16 cellular contexts compared by ENCODE assay signal in genomic region chr13:96540656-96541055, GRCh38.
DNase-seq lines count a peak whose midpoint lies in the region; TF ChIP-seq lines count a peak whose summit lies in the region.
"Had no signal": no experiment of that assay in that cellular context is flagged by ENCODE, and none has a peak within 500 bp of the region (broad histone marks: within the 10 kb centered on the region; RNA-seq: fewer than 3 reads in every experiment).

No MANE protein-coding gene starts in this region.

- DNase-seq in DMS 273 (lab: John Stamatoyannopoulos, UW; ENCODE audit: unreplicated experiment), result peak; percentile 22
- no peak for DNase-seq in DMS 273 treated with DMSO at 0.1 percent for 48 hours (lab: John Stamatoyannopoulos, UW)
- peak; percentile 24 for DNase-seq in NCI-H524 treated with DMSO at 0.1 percent for 48 hours (lab: John Stamatoyannopoulos, UW)
- DNase-seq in amniotic epithelial cell (ENCODE audit: low read depth), result peak; percentile 37
- DNase-seq in nephron progenitor cell, result no peak
- no peak for DNase-seq in ascending aorta (ENCODE audit: low spot score in 2 of 2)
- no peak for DNase-seq in coronary artery (ENCODE audit: low spot score)
- no peak for DNase-seq in medulla oblongata (ENCODE audit: extremely low spot score)
- DNase-seq: AML-193; CD4-positive, alpha-beta memory T cell; H9; IMR-90 had no signal

- intact Hi-C loops in ascending aorta (cut with DNase I), result no loop called here

- no peaks in the 10 kb centered on the region for H3K27me3 ChIP-seq in ascending aorta
- H3K27me3 ChIP-seq: BLaER1 had no signal

- no peaks in the 10 kb centered on the region for H3K9me3 ChIP-seq in ascending aorta
- H3K9me3 ChIP-seq: A549, BLaER1 had no signal

- no peak for TF ChIP-seq CTCF in nephron progenitor cell (IDR thresholded peaks at IDR 0.05)
- no peak for TF ChIP-seq CTCF in ascending aorta (IDR thresholded peaks at IDR 0.05)
- no peak for TF ChIP-seq CTCF in coronary artery (IDR thresholded peaks at IDR 0.05)

- peaks cover 3% of the 10 kb centered on the region for H3K27me3 Mint-ChIP-seq in nephron progenitor cell (ENCODE audit: low read depth, poor library complexity)
- H3K27me3 Mint-ChIP-seq: CD4-positive, alpha-beta memory T cell had no signal

- no peaks in the 10 kb centered on the region for H3K4me1 Mint-ChIP-seq in nephron progenitor cell
- H3K4me1 Mint-ChIP-seq: CD14-positive monocyte; CD4-positive, alpha-beta memory T cell; H9 had no signal

- H3K4me3 Mint-ChIP-seq in nephron progenitor cell, result no peak overlapping the region
- H3K4me3 Mint-ChIP-seq: CD14-positive monocyte; CD4-positive, alpha-beta memory T cell; H9 had no signal

- no peaks in the 10 kb centered on the region for H3K4me1 ChIP-seq in ascending aorta
- H3K4me1 ChIP-seq: A549, BLaER1 had no signal

- H3K36me3 ChIP-seq in ascending aorta, result no peaks in the 10 kb centered on the region
- H3K36me3 ChIP-seq: BLaER1 had no signal

- peak overlapping the region; percentile 64 for H3K27ac Mint-ChIP-seq in nephron progenitor cell
- H3K27ac Mint-ChIP-seq: CD14-positive monocyte; CD4-positive, alpha-beta memory T cell; H9 had no signal

- H3K27ac ChIP-seq in ascending aorta (no peak overlapping the region), coronary artery (no peak overlapping the region)
- H3K27ac ChIP-seq: 22Rv1, A549, BLaER1 had no signal

- H3K4me3 ChIP-seq in ascending aorta, result no peak overlapping the region
- no peak overlapping the region for H3K4me3 ChIP-seq in coronary artery
- H3K4me3 ChIP-seq: A549, BLaER1 had no signal

- no peaks in the 10 kb centered on the region for H3K36me3 Mint-ChIP-seq in nephron progenitor cell (ENCODE audit: low read depth)
- H3K36me3 Mint-ChIP-seq: CD14-positive monocyte; CD4-positive, alpha-beta memory T cell had no signal

- H3K9me3 Mint-ChIP-seq in nephron progenitor cell, result no peaks in the 10 kb centered on the region
- H3K9me3 Mint-ChIP-seq: H9 had no signal

Comparison
In these comparisons a context has a peak if more than half of its experiments do, and no peak if none do; other contexts are left out.
1. DNase-seq: peak in DMS 273 (single experiment), NCI-H524 treated with DMSO at 0.1 percent for 48 hours (single experiment) and amniotic epithelial cell (single experiment); none in DMS 273 treated with DMSO at 0.1 percent for 48 hours (single experiment), nephron progenitor cell (single experiment), ascending aorta (0 of 2), coronary artery (single experiment) and medulla oblongata (single experiment).